17 cellular contexts compared by ENCODE assay signal in genomic region chr11:66919938-66920337, GRCh38. TPM values are rescaled to one million over a fixed set of nuclear protein-coding genes. Genes with fewer than 3 reads are reported as not detected.
"Had no signal": no experiment of that assay in that cellular context is flagged by ENCODE, and none has a peak within 500 bp of the region (broad histone marks: within the 10 kb centered on the region; RNA-seq: fewer than 3 reads in every experiment).

No MANE protein-coding gene starts in this region.

- H3K27ac Mint-ChIP-seq: activated CD4-positive, alpha-beta memory T cell treated with anti-CD3 and anti-CD28 coated beads for 36 hours; immature natural killer cell; naive B cell; stimulated activated memory B cell treated with anti-CD40 and anti-IgM and Interleukin-4, amounts not matched to agents 10 μg/mL and 1 μg/mL and 100 μg/mL, for 72 hours had no signal

- FAIRE-seq: astrocyte, endometrium, pancreas had no signal

- H3K4me1 ChIP-seq: pancreas, vagina had no signal

- H3K4me3 Mint-ChIP-seq: activated CD4-positive, alpha-beta memory T cell treated with anti-CD3 and anti-CD28 coated beads for 36 hours; activated T-cell treated with anti-CD3 and anti-CD28 coated beads, Interleukin-2, amount 50 U/mL, for 4 hours; immature natural killer cell; naive B cell; stimulated activated memory B cell treated with anti-CD40 and anti-IgM and Interleukin-4, amounts not matched to agents 10 μg/mL and 1 μg/mL and 100 μg/mL, for 72 hours had no signal

- H3K9me3 ChIP-seq: pancreas, tibial nerve, vagina had no signal

- H3K36me3 Mint-ChIP-seq: activated CD4-positive, alpha-beta memory T cell treated with anti-CD3 and anti-CD28 coated beads for 36 hours had no signal

- H3K4me1 Mint-ChIP-seq: immature natural killer cell; naive B cell; stimulated activated memory B cell treated with anti-CD40 and anti-IgM and Interleukin-4, amounts not matched to agents 10 μg/mL and 1 μg/mL and 100 μg/mL, for 72 hours had no signal

- DNase-seq: activated CD4-positive, alpha-beta memory T cell treated with anti-CD3 and anti-CD28 coated beads for 36 hours; activated effector memory CD4-positive, alpha-beta T cell treated with Interleukin-2 at 50 U/mL for 16 hours; activated naive CD4-positive, alpha-beta T cell treated with anti-CD3 and anti-CD28 coated beads, Interleukin-2, amount 50 U/mL, for 16 hours; activated T-cell treated with anti-CD3 and anti-CD28 coated beads, Interleukin-2, amount 50 U/mL, for 4 hours; immature natural killer cell; naive B cell; pancreas had no signal

- H3K27me3 ChIP-seq: pancreas, tibial nerve, vagina had no signal

- H3K27ac ChIP-seq: pancreas, tibial nerve, vagina had no signal

- H3K27me3 Mint-ChIP-seq: activated CD4-positive, alpha-beta memory T cell treated with anti-CD3 and anti-CD28 coated beads for 36 hours had no signal

- H3K36me3 ChIP-seq: pancreas, tibial nerve, vagina had no signal

- ATAC-seq: activated T-cell treated with anti-CD3 and anti-CD28 coated beads, Interleukin-2, amount 50 U/mL, for 4 hours; pancreas; stimulated activated memory B cell treated with anti-CD40 and anti-IgM and Interleukin-4, amounts not matched to agents 10 μg/mL and 1 μg/mL and 100 μg/mL, for 72 hours had no signal

- H3K4me3 ChIP-seq: lung, pancreas, tibial nerve, vagina had no signal

- H3K9me3 Mint-ChIP-seq: activated CD4-positive, alpha-beta memory T cell treated with anti-CD3 and anti-CD28 coated beads for 36 hours; activated T-cell treated with anti-CD3 and anti-CD28 coated beads, Interleukin-2, amount 50 U/mL, for 4 hours; immature natural killer cell had no signal

RNA-seq across cellular contexts. Expression of gene C11orf86, which starts 55.2 kb away (rescaled TPM):
- total RNA-seq: activated CD4-positive, alpha-beta memory T cell treated with anti-CD3 and anti-CD28 coated beads for 36 hours; activated T-cell treated with anti-CD3 and anti-CD28 coated beads, Interleukin-2, amount 50 U/mL, for 4 hours; astrocyte; fibroblast of villous mesenchyme; lung; mononuclear cell; T-helper 1 cell treated with Interleukin-12 subunit alpha and Interleukin-12 subunit beta and Interleukin-4 antibody, amounts not matched to agents 30 ng/mL and 1 ng/mL, for 36 hours; tibial nerve; vagina had no signal
- polyA plus RNA-seq: esophagus, immature natural killer cell, lung had no signal
